1 cellular context compared by ENCODE assay signal in genomic region chr19:37990362-37990761, GRCh38.
TF ChIP-seq lines count a peak whose summit lies in the region.

No MANE protein-coding gene starts in this region.

TF ChIP-seq in GM23338, 12 proteins besides CTCF, POLR2A, EP300 and RAD21 (continued from another document):
- no peak for TF ChIP-seq REST (IDR thresholded peaks at IDR 0.05; ENCODE audit: unreplicated experiment)
- TF ChIP-seq EZH2phosphoT487 (IDR thresholded peaks at IDR 0.05; ENCODE audit: unreplicated experiment): no peak
- no peak for TF ChIP-seq ZNF462 (CRISPR knock-in tag; IDR thresholded peaks at IDR 0.05)
- TF ChIP-seq EZH2 (IDR thresholded peaks at IDR 0.05; ENCODE audit: low read depth, unreplicated experiment): no peak
- no peak for TF ChIP-seq JUNB (IDR thresholded peaks at IDR 0.05; ENCODE audit: unreplicated experiment)
